25 cellular contexts compared by ENCODE assay signal in genomic region chr10:129915526-129916378, GRCh38. TPM values are rescaled to one million over a fixed set of nuclear protein-coding genes. Genes with fewer than 3 reads are reported as not detected.
"Had no signal": no experiment of that assay in that cellular context is flagged by ENCODE, and none has a peak within 500 bp of the region (broad histone marks: within the 10 kb centered on the region; RNA-seq: fewer than 3 reads in every experiment).

No MANE protein-coding gene starts in this region.

- H3K4me1 ChIP-seq: adrenal gland, ascending aorta, foreskin keratinocyte, vagina had no signal

- H3K9me3 ChIP-seq: adrenal gland, ascending aorta, neutrophil, ovary, psoas muscle, right atrium auricular region, tibial nerve, vagina had no signal

- H3K36me3 ChIP-seq: adrenal gland, ascending aorta, brain microvascular endothelial cell, neutrophil, ovary, right atrium auricular region, tibial nerve, vagina, WERI-Rb-1 had no signal

- ATAC-seq: activated CD8-positive, alpha-beta T cell treated with anti-CD3 and anti-CD28 coated beads, Interleukin-2, amount 10 ng/mL, durations not matched to agents 7 days and 5 days; foreskin keratinocyte; psoas muscle; T-cell had no signal

- H3K4me3 ChIP-seq: adrenal gland, ascending aorta, ovary, psoas muscle, right atrium auricular region, tibial nerve, vagina had no signal

- DNase-seq: activated CD4-positive, alpha-beta T cell treated with anti-CD3 and anti-CD28 coated beads, Interleukin-2, amount 10 ng/mL, durations not matched to agents 7 days and 5 days; activated CD4-positive, CD25-positive, alpha-beta regulatory T cell treated with anti-CD3 and anti-CD28 coated beads, Interleukin-2, amount 50 U/mL, for 72 hours; activated CD8-positive, alpha-beta T cell treated with anti-CD3 and anti-CD28 coated beads, Interleukin-2, amount 10 ng/mL, durations not matched to agents 7 days and 5 days; activated naive CD4-positive, alpha-beta T cell; adrenal gland; brain microvascular endothelial cell; central memory CD4-positive, alpha-beta T cell; dermis blood vessel endothelial cell; effector CD8-positive, alpha-beta T cell; erythroblast; foreskin keratinocyte; hippocampal formation; mesenchymal stem cell; naive B cell; ovary; stimulated activated CD4-positive, alpha-beta T cell treated with anti-CD3 and anti-CD28 coated beads, Interleukin-1b, Interleukin-23, amount 100 ng/mL, for 48 hours; T-cell; WERI-Rb-1 had no signal

- H3K27ac ChIP-seq: adrenal gland, ascending aorta, brain microvascular endothelial cell, foreskin keratinocyte, neutrophil, ovary, psoas muscle, right atrium auricular region, tibial nerve, vagina, WERI-Rb-1 had no signal

RNA-seq across cellular contexts. Expression of gene EBF3, which starts 48.3 kb away (rescaled TPM):
- total RNA-seq: activated CD4-positive, alpha-beta T cell treated with anti-CD3 and anti-CD28 coated beads, Interleukin-2, amount 10 ng/mL, durations not matched to agents 7 days and 5 days; activated CD8-positive, alpha-beta T cell treated with anti-CD3 and anti-CD28 coated beads, Interleukin-2, amount 10 ng/mL, durations not matched to agents 7 days and 5 days; activated T-helper 1 cell treated with anti-CD3 and anti-CD28 coated beads, Interleukin-12 subunit alpha, Interleukin-12 subunit beta, Interleukin-2, Interleukin-4 antibody, amounts not matched to agents 30 ng/mL and 10 ng/mL and 1 ng/mL, durations not matched to agents 14 hours and 24 hours and 36 hours; T-cell had no signal
- polyA plus RNA-seq: foreskin keratinocyte had no signal
